Comparison of ENCODE assay signal across 18 cellular contexts in genomic region chr5:44499381-44499780, GRCh38.
A peak's percentile ranks its signal among the peaks of the same experiment; 100 is the strongest.
DNase-seq lines count a peak whose midpoint lies in the region; ATAC-seq and TF ChIP-seq lines count a peak whose summit lies in the region.
"Had no signal": no experiment of that assay in that cellular context is flagged by ENCODE, and none has a peak within 500 bp of the region (broad histone marks: within the 10 kb centered on the region; RNA-seq: fewer than 3 reads in every experiment).

No MANE protein-coding gene starts in this region.

- H3K27ac Mint-ChIP-seq in glutamatergic neuron (ENCODE audit: unreplicated experiment), result peak overlapping the region; percentile 62
- H3K27ac Mint-ChIP-seq: B cell; CD4-positive, alpha-beta T cell; CD8-positive, alpha-beta T cell had no signal

- H3K4me3 ChIP-seq in right cardiac atrium (ENCODE audit: low read length), result no peak overlapping the region
- H3K4me3 ChIP-seq: A549; BLaER1 treated with 17β-estradiol and CSF1 and Interleukin-3, amounts not matched to agents 10 nM and 100 nM had no signal

- H3K36me3 Mint-ChIP-seq in glutamatergic neuron (ENCODE audit: unreplicated experiment), result no peaks in the 10 kb centered on the region
- H3K36me3 Mint-ChIP-seq: CD8-positive, alpha-beta T cell had no signal

- H3K27me3 ChIP-seq in right cardiac atrium (ENCODE audit: control insufficient read depth, insufficient read depth), result no peaks in the 10 kb centered on the region
- H3K27me3 ChIP-seq: BLaER1 treated with 17β-estradiol and CSF1 and Interleukin-3, amounts not matched to agents 10 nM and 100 nM had no signal

- peak; percentile 18 for DNase-seq in NCI-H82 (lab: John Stamatoyannopoulos, UW)
- DNase-seq in NCI-H82 treated with DMSO at 0.1 percent for 48 hours (lab: John Stamatoyannopoulos, UW; ENCODE audit: unreplicated experiment), result no peak
- DNase-seq in glutamatergic neuron, result no peak
- DNase-seq in retina, result peak; percentile 63
- DNase-seq in right cardiac atrium, result no peak
- DNase-seq: AML-193; Caco-2; Calu3; CD4-positive, alpha-beta T cell; CD8-positive, alpha-beta T cell; DMS79 treated with DMSO at 0.1 percent for 48 hours; GF-D8 had no signal

- 69% methylated on average over 1 of the region's 1 CpG for WGBS in right cardiac atrium

- H3K9me3 ChIP-seq in right cardiac atrium (ENCODE audit: control insufficient read depth, low read length), result no peaks in the 10 kb centered on the region
- H3K9me3 ChIP-seq: A549; BLaER1 treated with 17β-estradiol and CSF1 and Interleukin-3, amounts not matched to agents 10 nM and 100 nM; Caco-2 had no signal

- H3K4me1 Mint-ChIP-seq in glutamatergic neuron (ENCODE audit: low read depth, unreplicated experiment), result peaks cover 10% of the 10 kb centered on the region
- H3K4me1 Mint-ChIP-seq: B cell had no signal

- no peak for TF ChIP-seq CTCF in glutamatergic neuron (IDR thresholded peaks at IDR 0.05; ENCODE audit: partially characterized antibody, unreplicated experiment)

- no peaks in the 10 kb centered on the region for H3K27me3 Mint-ChIP-seq in glutamatergic neuron (ENCODE audit: unreplicated experiment)
- H3K27me3 Mint-ChIP-seq: B cell; CD4-positive, alpha-beta T cell had no signal

- no peak overlapping the region for H3K4me3 Mint-ChIP-seq in glutamatergic neuron (ENCODE audit: unreplicated experiment)
- H3K4me3 Mint-ChIP-seq: B cell; CD4-positive, alpha-beta T cell; CD8-positive, alpha-beta T cell had no signal

- intact Hi-C loops in right cardiac atrium (cut with DNase I), result no loop called here

- H3K4me1 ChIP-seq in right cardiac atrium (ENCODE audit: control insufficient read depth, insufficient read depth, low read length), result no peaks in the 10 kb centered on the region
- H3K4me1 ChIP-seq: A549; BLaER1 treated with 17β-estradiol and CSF1 and Interleukin-3, amounts not matched to agents 10 nM and 100 nM; Caco-2 had no signal

- H3K27ac ChIP-seq in right cardiac atrium (ENCODE audit: low read length), result no peak overlapping the region
- H3K27ac ChIP-seq: 22Rv1; A549; BLaER1 treated with 17β-estradiol and CSF1 and Interleukin-3, amounts not matched to agents 10 nM and 100 nM; C4-2B had no signal

- H3K9me3 Mint-ChIP-seq in glutamatergic neuron (ENCODE audit: unreplicated experiment), result peaks cover 3% of the 10 kb centered on the region
- H3K9me3 Mint-ChIP-seq: CD4-positive, alpha-beta T cell; CD8-positive, alpha-beta T cell had no signal

- ATAC-seq in right cardiac atrium (no peak), GM21423 (IDR thresholded peaks at IDR 0.05; ENCODE audit: unreplicated experiment) (no peak)
- ATAC-seq: A549; CD8-positive, alpha-beta T cell had no signal

Comparison
In these comparisons a context has a peak if more than half of its experiments do, and no peak if none do; other contexts are left out.
1. DNase-seq: peak in NCI-H82 (single experiment) and retina (single experiment); none in NCI-H82 treated with DMSO at 0.1 percent for 48 hours (single experiment), glutamatergic neuron (single experiment) and right cardiac atrium (0 of 3).